Comparison of ENCODE assay signal across 1 cellular context in genomic region chr6:146785001-146785585, GRCh38.
TF ChIP-seq lines count a peak whose summit lies in the region.

No MANE protein-coding gene starts in this region.

TF ChIP-seq in K562, 482 proteins besides CTCF, POLR2A, EP300 and RAD21 (continued from another document):
- peak; percentile 81 for TF ChIP-seq CTCFL (IDR thresholded peaks at IDR 0.05; ENCODE audit: borderline replicate concordance, insufficient read depth, low read depth, low read length, poor library complexity, severe bottlenecking)
- TF ChIP-seq RFX1 (IDR thresholded peaks at IDR 0.05) = peak; percentile 62
- no peak for TF ChIP-seq ID3 (CRISPR knock-in tag; IDR thresholded peaks at IDR 0.05)
- 0 out of 2 replicates have a peak, but pooled peaks have one; percentile 16 for TF ChIP-seq ID3 (tag; IDR thresholded peaks at IDR 0.05)
- TF ChIP-seq ARID3A (IDR thresholded peaks at IDR 0.05; ENCODE audit: borderline replicate concordance, low read depth, low read length) = peak; percentile 93; the same call in 1 of the 2 replicates
- 0 out of 2 replicates have a peak, but pooled peaks have one; percentile 57 for TF ChIP-seq ETV1 (tag; conservative IDR thresholded peaks at IDR 0.05; ENCODE audit: low read depth)
- 0 out of 2 replicates have a peak, but pooled peaks have one; percentile 28 for TF ChIP-seq MTA3 (IDR thresholded peaks at IDR 0.05; ENCODE audit: borderline replicate concordance)
- TF ChIP-seq ARNT (IDR thresholded peaks at IDR 0.05) = 0 out of 4 replicates have a peak, but pooled peaks of 1 of the 2 experiments have one; percentile 38
- no peak for TF ChIP-seq MLLT1 (IDR thresholded peaks at IDR 0.05)
- peak in 1 of 2 experiments; percentile 35; a peak in 1 of 4 replicates for TF ChIP-seq RCOR1 (IDR thresholded peaks at IDR 0.05; ENCODE audit: borderline replicate concordance in 1 of 2, low read depth in 2 of 2, low read length in 2 of 2)
- TF ChIP-seq TBL1XR1 (IDR thresholded peaks at IDR 0.05; ENCODE audit: low read length in 2 of 2) = 0 out of 4 replicates have a peak, but pooled peaks of 1 of the 2 experiments have one; percentile 8
- no peak for TF ChIP-seq MCM5 (IDR thresholded peaks at IDR 0.05; ENCODE audit: low read depth)
- TF ChIP-seq ZNF740 (CRISPR knock-in tag; IDR thresholded peaks at IDR 0.05) = no peak
- TF ChIP-seq ZNF740 (tag; IDR thresholded peaks at IDR 0.05) = peak in 1 of 2 experiments; percentile 23; a peak in 1 of 4 replicates
- peak in 1 of 2 experiments; percentile 27; a peak in 1 of 4 replicates for TF ChIP-seq MAZ (CRISPR knock-in tag; conservative IDR thresholded peaks at IDR 0.05 in 1 of 2, IDR thresholded peaks at IDR 0.05 in 1 of 2)
- TF ChIP-seq FOSL1 (tag; conservative IDR thresholded peaks at IDR 0.05) = 0 out of 2 replicates have a peak, but pooled peaks have one; percentile 43
- TF ChIP-seq NRF1 (conservative IDR thresholded peaks at IDR 0.05 in 1 of 2, IDR thresholded peaks at IDR 0.05 in 1 of 2) = peak in 1 of 2 experiments; percentile 9; a peak in 1 of 4 replicates
- 0 out of 2 replicates have a peak, but pooled peaks have one; percentile 10 for TF ChIP-seq JUND (IDR thresholded peaks at IDR 0.05; ENCODE audit: borderline replicate concordance, low read depth, low read length)
- TF ChIP-seq JUND (tag; IDR thresholded peaks at IDR 0.05; ENCODE audit: borderline replicate concordance, low read depth, low read length) = no peak
- TF ChIP-seq LCOR (CRISPR knock-in tag; IDR thresholded peaks at IDR 0.05) = no peak
